In genomic region chr16:22206013-22206846, GRCh38 we compare ENCODE assay signal across 8 cellular contexts. TPM values are rescaled to one million over a fixed set of nuclear protein-coding genes. Genes with fewer than 3 reads are reported as not detected.
DNase-seq lines count a peak whose midpoint lies in the region; ATAC-seq and TF ChIP-seq lines count a peak whose summit lies in the region.

Gene EEF2K, plus strand, starts transcription at chr16:22206278. Its CDS starts 19,452 bp downstream, at chr16:22225730.

- H3K4me1 Mint-ChIP-seq in activated CD4-positive, alpha-beta T cell treated with anti-CD3 and anti-CD28 coated beads, Interleukin-2, amount 10 ng/mL, durations not matched to agents 24 days and 14 days = peaks cover 27% of the 10 kb centered on the region

- peak within 1 kb of the TSS; percentile 89 for H3K4me3 Mint-ChIP-seq in activated CD4-positive, alpha-beta T cell treated with anti-CD3 and anti-CD28 coated beads, Interleukin-2, amount 10 ng/mL, durations not matched to agents 24 days and 14 days

- TF ChIP-seq CTCF in BE2C (IDR thresholded peaks at IDR 0.05; ENCODE audit: low read depth, low read length) (peak; percentile 68), coronary artery (IDR thresholded peaks at IDR 0.05) (peak; percentile 78)

- H3K27me3 Mint-ChIP-seq in activated CD4-positive, alpha-beta T cell treated with anti-CD3 and anti-CD28 coated beads, Interleukin-2, amount 10 ng/mL, durations not matched to agents 24 days and 14 days = no peaks in the 10 kb centered on the region

- H3K4me3 ChIP-seq in BE2C (ENCODE audit: low read depth, low read length) (peak within 1 kb of the TSS; percentile 96), coronary artery (peak within 1 kb of the TSS; percentile 85)

- peak; percentile 86 for ATAC-seq in HG03432 (IDR thresholded peaks at IDR 0.05; ENCODE audit: unreplicated experiment)
- ATAC-seq in left lobe of liver = peak; percentile 90

- H3K9me3 ChIP-seq in BE2C = peaks cover 10% of the 10 kb centered on the region

- H3K27me3 ChIP-seq in BE2C = no peaks in the 10 kb centered on the region

- H3K27ac Mint-ChIP-seq in activated CD4-positive, alpha-beta T cell treated with anti-CD3 and anti-CD28 coated beads, Interleukin-2, amount 10 ng/mL, durations not matched to agents 24 days and 14 days = peak within 1 kb of the TSS; percentile 94

- peaks cover 19% of the 10 kb centered on the region for H3K36me3 Mint-ChIP-seq in activated CD4-positive, alpha-beta T cell treated with anti-CD3 and anti-CD28 coated beads, Interleukin-2, amount 10 ng/mL, durations not matched to agents 24 days and 14 days (ENCODE audit: low read depth)

- DNase-seq in BE2C (peak; percentile 94), NCI-H510A (lab: John Stamatoyannopoulos, UW) (peak; percentile 96), coronary artery (ENCODE audit: low spot score) (peak; percentile 97), left lobe of liver (ENCODE audit: low spot score) (peak; percentile 95)
- DNase-seq in activated CD4-positive, alpha-beta T cell treated with anti-CD3 and anti-CD28 coated beads, Interleukin-2, amount 10 ng/mL, durations not matched to agents 24 days and 14 days = peak; percentile 94
- peak; percentile 75 for DNase-seq in stimulated activated CD4-positive, alpha-beta T cell treated with anti-CD3 and anti-CD28 coated beads, Interleukin-2, amount 100 ng/mL, for 4 hours (ENCODE audit: low read depth)

- H3K4me1 ChIP-seq in BE2C = no peaks in the 10 kb centered on the region; the same call in 1 of the 2 replicates

- H3K36me3 ChIP-seq in BE2C = peaks cover 13% of the 10 kb centered on the region

- H3K9me3 Mint-ChIP-seq in activated CD4-positive, alpha-beta T cell treated with anti-CD3 and anti-CD28 coated beads, Interleukin-2, amount 10 ng/mL, durations not matched to agents 24 days and 14 days = peaks cover 4% of the 10 kb centered on the region

- H3K27ac ChIP-seq in coronary artery = peak within 1 kb of the TSS; percentile 91 to 95

- intact Hi-C loops in activated CD4-positive, alpha-beta T cell treated with anti-CD3 and anti-CD28 coated beads, Interleukin-2, amount 10 ng/mL, durations not matched to agents 24 days and 14 days (cut with micrococcal nuclease) = loop anchor here (1.0 to 5.0 kb wide), 7 partner anchors 11 to 169 kb away; partner anchors contain the start of genes CDR2 and POLR3E

- peak; percentile 75 for TF ChIP-seq POLR2A in GM19099 (IDR thresholded peaks at IDR 0.05; ENCODE audit: extremely low read depth, insufficient read length, low read depth)

RNA-seq across cellular contexts. Expression of gene EEF2K, which starts in this region (rescaled TPM):
- polyA plus RNA-seq in BE2C (2012; ENCODE audit: insufficient read depth, insufficient read length, low read depth) = 8.8 TPM
- 30.5 and 33.9 TPM in 2 replicates for total RNA-seq in activated CD4-positive, alpha-beta T cell treated with anti-CD3 and anti-CD28 coated beads, Interleukin-2, amount 10 ng/mL, durations not matched to agents 24 days and 14 days
- 17.7 TPM for total RNA-seq in left lobe of liver

Comparison
In these comparisons a context has a peak if more than half of its experiments do, and no peak if none do; other contexts are left out.
1. Peak in every context shown above with its lines: DNase-seq, ATAC-seq, H3K4me3 ChIP-seq and H3K27ac ChIP-seq.